Comparison of ENCODE assay signal across 1 cellular context in the genomic region with DNA sequence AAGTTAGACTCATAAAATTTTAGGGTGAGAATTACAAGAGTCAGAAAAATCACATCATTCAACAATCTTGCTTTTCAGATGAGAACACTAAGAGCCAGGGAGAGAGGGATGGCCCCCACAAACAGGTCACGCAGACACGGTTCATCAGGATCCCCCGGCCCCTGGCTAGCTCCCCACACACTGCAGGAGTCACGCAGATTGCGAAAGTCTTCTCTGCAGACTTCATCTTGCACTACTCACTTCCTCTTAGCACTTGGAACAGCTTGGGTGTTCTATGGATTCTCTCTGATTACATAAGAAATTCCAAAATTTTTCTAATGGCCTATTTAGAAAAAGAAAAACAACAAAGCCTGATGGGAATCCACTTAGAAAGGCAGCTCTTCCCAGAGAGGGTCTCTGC.
TF ChIP-seq lines count a peak whose summit lies in the region.

No MANE protein-coding gene starts in this region.

TF ChIP-seq in H1, 55 proteins besides CTCF, POLR2A, EP300 and RAD21:
- TF ChIP-seq NRF1 (IDR thresholded peaks at IDR 0.05; ENCODE audit: low read depth, low read length) (no peak), CEBPB (IDR thresholded peaks at IDR 0.05; ENCODE audit: low read depth, low read length) (peak; percentile 79), HDAC2 (IDR thresholded peaks at IDR 0.05; ENCODE audit: borderline replicate concordance in 1 of 2, low read depth in 2 of 2, low read length in 2 of 2) (no peak), FOSL1 (IDR thresholded peaks at IDR 0.05; ENCODE audit: insufficient read depth, low read depth, low read length) (no peak)
